ENCODE assay signal across 9 cellular contexts in genomic region chr6:97394160-97394748, GRCh38.
DNase-seq lines count a peak whose midpoint lies in the region; ATAC-seq and TF ChIP-seq lines count a peak whose summit lies in the region.
"Had no signal": no experiment of that assay in that cellular context is flagged by ENCODE, and none has a peak within 500 bp of the region (broad histone marks: within the 10 kb centered on the region; RNA-seq: fewer than 3 reads in every experiment).

No MANE protein-coding gene starts in this region.

- intact Hi-C loops in left ventricle myocardium inferior (cut with micrococcal nuclease), result loop anchor here (5.0 to 10.0 kb wide), 2 partner anchors 207 to 329 kb away; no protein-coding TSS in a partner anchor

- no peak overlapping the region for H3K9ac ChIP-seq in adipocyte (ENCODE audit: low read length)

- H3K9me3 ChIP-seq in adipocyte (ENCODE audit: control insufficient read depth, low read length) (no peaks in the 10 kb centered on the region), left ventricle myocardium inferior (replicated peaks) (no peaks in the 10 kb centered on the region)

- DNase-seq in NCI-H526 (lab: John Stamatoyannopoulos, UW) (peak; percentile 25 to 76), NCI-H526 treated with DMSO at 0.1 percent for 48 hours (lab: John Stamatoyannopoulos, UW) (no peak), HuH-7.5 (ENCODE audit: low spot score) (peak; percentile 19), RKO (ENCODE audit: low spot score) (peak; percentile 77), adipocyte (ENCODE audit: low read depth) (peak; percentile 82), left ventricle myocardium inferior (no peak), skeletal muscle cell (ENCODE audit: low read depth) (peak; percentile 1)

- no peaks in the 10 kb centered on the region for H3K4me1 ChIP-seq in adipocyte (ENCODE audit: control insufficient read depth, insufficient read depth, low read length)
- H3K4me1 ChIP-seq in left ventricle myocardium inferior, result no peaks in the 10 kb centered on the region

- H3K27ac ChIP-seq in left ventricle myocardium inferior (replicated peaks), result no peak overlapping the region
- H3K27ac ChIP-seq: skin epidermis had no signal

- no peaks in the 10 kb centered on the region for H3K27me3 ChIP-seq in adipocyte (replicated peaks; ENCODE audit: control insufficient read depth, insufficient read depth, low read length)
- no peaks in the 10 kb centered on the region for H3K27me3 ChIP-seq in left ventricle myocardium inferior (ENCODE audit: low read depth)

- H3K4me3 ChIP-seq in adipocyte (ENCODE audit: low read length), result no peak overlapping the region
- no peak overlapping the region for H3K4me3 ChIP-seq in left ventricle myocardium inferior
- no peak overlapping the region for H3K4me3 ChIP-seq in skeletal muscle cell (ENCODE audit: low read depth, low read length)
- H3K4me3 ChIP-seq: skin epidermis had no signal

- peak; percentile 96 for TF ChIP-seq CTCF in left ventricle myocardium inferior (IDR thresholded peaks at IDR 0.05; ENCODE audit: borderline replicate concordance)

- no peaks in the 10 kb centered on the region for H3K36me3 ChIP-seq in adipocyte (ENCODE audit: control insufficient read depth, insufficient read depth, low read length, severe bottlenecking)
- no peaks in the 10 kb centered on the region for H3K36me3 ChIP-seq in left ventricle myocardium inferior

- peak; percentile 88 for ATAC-seq in GM21717 (IDR thresholded peaks at IDR 0.05; ENCODE audit: unreplicated experiment)

Comparison
In these comparisons a context has a peak if more than half of its experiments do, and no peak if none do; other contexts are left out.
1. DNase-seq: peak in NCI-H526 (2 of 2), HuH-7.5 (single experiment), RKO (single experiment), adipocyte (single experiment) and skeletal muscle cell (single experiment); none in NCI-H526 treated with DMSO at 0.1 percent for 48 hours (single experiment) and left ventricle myocardium inferior (single experiment).